ENCODE assay signal across 8 cellular contexts in the genomic region with DNA sequence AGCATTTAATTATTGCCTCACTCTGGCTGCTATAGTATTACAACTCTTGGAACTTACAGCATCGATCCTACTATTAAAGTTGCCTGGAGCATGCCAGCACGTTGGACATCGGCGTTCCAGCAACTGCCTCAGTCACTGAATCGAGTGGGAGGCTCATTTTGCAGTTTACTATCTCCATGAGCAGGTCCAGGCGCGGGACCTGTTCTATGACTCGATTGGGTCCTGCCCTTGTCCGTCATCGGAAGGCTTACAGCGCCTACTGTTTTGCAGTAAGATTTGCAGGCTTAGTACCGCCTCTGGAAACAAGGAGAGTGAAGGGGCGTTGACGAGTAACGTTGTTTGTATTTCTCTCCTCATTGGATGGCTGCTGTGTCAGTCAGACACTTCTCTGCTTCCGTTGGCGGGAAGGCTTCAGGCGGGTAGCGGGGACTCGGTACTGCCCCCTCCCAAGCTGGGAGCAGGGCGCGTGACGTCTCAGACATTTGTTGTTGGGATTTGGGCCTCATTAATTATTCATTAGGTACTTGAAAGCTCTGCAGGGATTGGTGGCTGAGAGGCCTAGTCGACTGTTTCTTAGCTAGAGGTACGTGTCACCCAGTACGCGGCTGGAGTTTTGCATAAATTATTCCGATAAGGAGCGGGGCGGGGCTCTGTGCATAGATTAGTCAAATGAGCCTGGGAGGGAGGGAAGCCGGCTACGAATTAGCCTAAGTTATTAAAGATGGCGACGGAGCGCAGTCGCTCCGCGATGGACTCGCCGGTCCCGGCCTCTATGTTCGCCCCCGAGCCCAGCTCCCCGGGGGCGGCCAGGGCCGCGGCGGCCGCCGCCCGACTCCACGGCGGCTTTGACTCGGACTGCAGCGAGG. TPM values are rescaled to one million over a fixed set of nuclear protein-coding genes. Genes with fewer than 3 reads are reported as not detected.
DNase-seq lines count a peak whose midpoint lies in the region; ATAC-seq lines count a peak whose summit lies in the region.

A gene (plus strand): TSS at position 710 of the 866 bp plus-strand sequence. CDS start 12 bp downstream, at position 722.

- H3K4ac ChIP-seq in mesenchymal stem cell (ENCODE audit: low read depth in 1 of 2, low read length in 2 of 2): peak within 1 kb of the TSS; percentile 70 to 93

- H2AK5ac ChIP-seq in mesenchymal stem cell (ENCODE audit: low read length, severe bottlenecking): no peak within 1 kb of the TSS

- H3K36me3 ChIP-seq in NT2/D1 (ENCODE audit: insufficient read depth, insufficient read length, low read length) (peaks cover 20% of the 10 kb centered on the region), endocrine pancreas (ENCODE audit: control insufficient read depth, insufficient read depth, low read length) (no peaks in the 10 kb centered on the region), mesenchymal stem cell (ENCODE audit: control insufficient read depth in 1 of 2, insufficient read depth in 2 of 2, low read depth in 1 of 2, low read length in 2 of 2) (peaks cover 0 to 13% of the 10 kb centered on the region in 2 experiments)

- H3K4me1 ChIP-seq in NT2/D1 (ENCODE audit: insufficient read depth, insufficient read length): peaks cover 6% of the 10 kb centered on the region
- H3K4me1 ChIP-seq in endocrine pancreas (ENCODE audit: control insufficient read depth, insufficient read depth, low read length): peaks cover 15% of the 10 kb centered on the region
- peaks cover 16% of the 10 kb centered on the region for H3K4me1 ChIP-seq in mesenchymal stem cell (ENCODE audit: control insufficient read depth, insufficient read depth, low read depth, low read length)

- peak; percentile 100 for DNase-seq in COR-L47 (lab: John Stamatoyannopoulos, UW)
- DNase-seq in HUDEP-2 (lab: John Stamatoyannopoulos, UW; ENCODE audit: unreplicated experiment in 76 of 76): peak in 75 of 76 experiments; percentile 67 to 100 (median 99)
- peak; percentile 98 for DNase-seq in NT2/D1 (ENCODE audit: low read depth, low spot score)
- DNase-seq in activated CD8-positive, alpha-beta memory T cell treated with anti-CD3 and anti-CD28 coated beads, Interleukin-2, amount 10 ng/mL, durations not matched to agents 7 days and 5 days: peak; percentile 99
- peak; percentile 100 for DNase-seq in mesenchymal stem cell
- DNase-seq in stimulated activated CD8-positive, alpha-beta memory T cell treated with anti-CD3 and anti-CD28 coated beads, Interleukin-12 subunit alpha, Interleukin-12 subunit beta, amount 100 ng/mL, for 4 hours (ENCODE audit: low read depth): peak; percentile 90

- peak within 1 kb of the TSS; percentile 99 for H3K4me3 Mint-ChIP-seq in activated CD8-positive, alpha-beta memory T cell treated with anti-CD3 and anti-CD28 coated beads, Interleukin-2, amount 10 ng/mL, durations not matched to agents 7 days and 5 days

- peak within 1 kb of the TSS; percentile 71 for H3K27ac ChIP-seq in mesenchymal stem cell (ENCODE audit: low read length, poor library complexity, severe bottlenecking)

- H2BK5ac ChIP-seq in mesenchymal stem cell (ENCODE audit: low read depth, low read length, poor library complexity, severe bottlenecking): peak within 1 kb of the TSS; percentile 89

- peak; percentile 63 for ATAC-seq in GM21381 (IDR thresholded peaks at IDR 0.05; ENCODE audit: unreplicated experiment)
- ATAC-seq in activated CD8-positive, alpha-beta memory T cell treated with anti-CD3 and anti-CD28 coated beads, Interleukin-2, amount 10 ng/mL, durations not matched to agents 7 days and 5 days: peak; percentile 84

- H3K27me3 ChIP-seq in NT2/D1 (ENCODE audit: insufficient read depth, insufficient read length): no peaks in the 10 kb centered on the region
- no peaks in the 10 kb centered on the region for H3K27me3 ChIP-seq in endocrine pancreas (ENCODE audit: control insufficient read depth, insufficient read depth, low read length)
- H3K27me3 ChIP-seq in mesenchymal stem cell (ENCODE audit: control insufficient read depth in 1 of 2, insufficient read depth in 1 of 2, low read length in 2 of 2): no peaks in the 10 kb centered on the region

- H3K27ac Mint-ChIP-seq in activated CD8-positive, alpha-beta memory T cell treated with anti-CD3 and anti-CD28 coated beads, Interleukin-2, amount 10 ng/mL, durations not matched to agents 7 days and 5 days: peak within 1 kb of the TSS; percentile 93

- peak within 1 kb of the TSS; percentile 99 for H2BK15ac ChIP-seq in mesenchymal stem cell (ENCODE audit: low read depth, poor library complexity, severe bottlenecking)

- H2BK12ac ChIP-seq in mesenchymal stem cell (ENCODE audit: low read length in 2 of 2): peak within 1 kb of the TSS in 1 of 2 experiments; percentile 34

- no peaks in the 10 kb centered on the region for H3K9me3 ChIP-seq in NT2/D1 (ENCODE audit: insufficient read depth, low read length)
- H3K9me3 ChIP-seq in endocrine pancreas (ENCODE audit: control insufficient read depth, low read length): no peaks in the 10 kb centered on the region
- no peaks in the 10 kb centered on the region for H3K9me3 ChIP-seq in mesenchymal stem cell (ENCODE audit: control insufficient read depth, low read length)

- peak within 1 kb of the TSS; percentile 93 to 96 for H3K18ac ChIP-seq in mesenchymal stem cell (ENCODE audit: low read depth in 1 of 2, low read length in 2 of 2)

- peaks cover 50% of the 10 kb centered on the region for H3K4me1 Mint-ChIP-seq in activated CD8-positive, alpha-beta memory T cell treated with anti-CD3 and anti-CD28 coated beads, Interleukin-2, amount 10 ng/mL, durations not matched to agents 7 days and 5 days

- CTCF ChIA-PET in activated CD8-positive, alpha-beta memory T cell treated with anti-CD3 and anti-CD28 coated beads, Interleukin-2, amount 10 ng/mL, durations not matched to agents 7 days and 5 days (lab: Charles Lee): interaction anchor here (0.9 to 3.6 kb wide), 7 partner anchors 8 to 46 kb away, joined by 3 to 17 read pairs (median 7); a partner anchor contains a TSS

- peak within 1 kb of the TSS; percentile 80 for H2BK120ac ChIP-seq in mesenchymal stem cell (ENCODE audit: low read depth, low read length)

- no peaks in the 10 kb centered on the region for H3K9me3 Mint-ChIP-seq in activated CD8-positive, alpha-beta memory T cell treated with anti-CD3 and anti-CD28 coated beads, Interleukin-2, amount 10 ng/mL, durations not matched to agents 7 days and 5 days (ENCODE audit: low read depth)

- peak within 1 kb of the TSS; percentile 82 for H3K4me2 ChIP-seq in mesenchymal stem cell (ENCODE audit: low read length, poor library complexity, severe bottlenecking)

- H4K8ac ChIP-seq in mesenchymal stem cell (ENCODE audit: low read length): peak within 1 kb of the TSS; percentile 42

- H3K23ac ChIP-seq in mesenchymal stem cell (ENCODE audit: low read length in 2 of 2): peak within 1 kb of the TSS in 1 of 2 experiments; percentile 87

- H3K14ac ChIP-seq in mesenchymal stem cell (ENCODE audit: low read length in 2 of 2): peak within 1 kb of the TSS; percentile 69 to 93

- H3K4me3 ChIP-seq in NT2/D1 (ENCODE audit: insufficient read length, low read depth): peak within 1 kb of the TSS; percentile 82
- H3K4me3 ChIP-seq in endocrine pancreas (ENCODE audit: control insufficient read depth, insufficient read depth, low read length): peak within 1 kb of the TSS; percentile 96
- peak within 1 kb of the TSS; percentile 78 to 99 for H3K4me3 ChIP-seq in mesenchymal stem cell (ENCODE audit: insufficient read depth in 1 of 2, low read depth in 1 of 2, low read length in 2 of 2)

- H4K91ac ChIP-seq in mesenchymal stem cell (ENCODE audit: low read length): peak within 1 kb of the TSS; percentile 93

- H3K36me3 Mint-ChIP-seq in activated CD8-positive, alpha-beta memory T cell treated with anti-CD3 and anti-CD28 coated beads, Interleukin-2, amount 10 ng/mL, durations not matched to agents 7 days and 5 days: peaks cover 34% of the 10 kb centered on the region

- H2AFZ ChIP-seq in mesenchymal stem cell (ENCODE audit: low read depth, low read length): peak within 1 kb of the TSS; percentile 20

- H3K27me3 Mint-ChIP-seq in activated CD8-positive, alpha-beta memory T cell treated with anti-CD3 and anti-CD28 coated beads, Interleukin-2, amount 10 ng/mL, durations not matched to agents 7 days and 5 days: no peaks in the 10 kb centered on the region

- WGBS in mesenchymal stem cell: under 1% methylated on average over 44 of the region's 55 CpGs

- peak within 1 kb of the TSS; percentile 92 for H3K9ac ChIP-seq in NT2/D1 (ENCODE audit: insufficient read length, low read depth)
- H3K9ac ChIP-seq in endocrine pancreas (ENCODE audit: control insufficient read depth, insufficient read depth, low read length): peak within 1 kb of the TSS; percentile 87
- peak within 1 kb of the TSS; percentile 83 for H3K9ac ChIP-seq in mesenchymal stem cell (ENCODE audit: low read length)

- peaks cover 6% of the 10 kb centered on the region for H3K79me1 ChIP-seq in mesenchymal stem cell (replicated peaks; ENCODE audit: low read length, poor library complexity, severe bottlenecking)

RNA-seq across cellular contexts. Expression of the gene that starts here (rescaled TPM):
- 100 to 1,000 TPM; 116 to 146 TPM for total RNA-seq in activated CD8-positive, alpha-beta memory T cell treated with anti-CD3 and anti-CD28 coated beads, Interleukin-2, amount 10 ng/mL, durations not matched to agents 7 days and 5 days
- 14.9 TPM for polyA plus RNA-seq in mesenchymal stem cell (2013, experiment 1 of 2)
- 13.6 TPM for polyA plus RNA-seq in mesenchymal stem cell (2013, experiment 2 of 2)

Comparison
In these comparisons a context has a peak if more than half of its experiments do, and no peak if none do; other contexts are left out.
1. Peak in every context shown above with its lines: DNase-seq, ATAC-seq, H3K4me3 ChIP-seq and H3K27ac ChIP-seq.